Comparison of ENCODE assay signal across 1 cellular context in genomic region chr2:42054657-42055430, GRCh38.
TF ChIP-seq lines count a peak whose summit lies in the region.

No MANE protein-coding gene starts in this region.

TF ChIP-seq in HepG2, 621 proteins besides CTCF, POLR2A, EP300 and RAD21 (continued from another document and continues in another):
- TF ChIP-seq ZSCAN5A (CRISPR knock-in tag; IDR thresholded peaks at IDR 0.05; ENCODE audit: borderline replicate concordance) (no peak), ELF3 (CRISPR knock-in tag; IDR thresholded peaks at IDR 0.05) (no peak), CEBPZ (IDR thresholded peaks at IDR 0.05; ENCODE audit: low read length) (no peak), ZBTB42 (CRISPR knock-in tag; IDR thresholded peaks at IDR 0.05) (no peak), ZNF282 (IDR thresholded peaks at IDR 0.05; ENCODE audit: partially characterized antibody) (no peak), ELF4 (CRISPR knock-in tag; IDR thresholded peaks at IDR 0.05; ENCODE audit: borderline replicate concordance) (no peak), FUBP1 (CRISPR knock-in tag; IDR thresholded peaks at IDR 0.05; ENCODE audit: borderline replicate concordance) (no peak), SALL2 (CRISPR knock-in tag; IDR thresholded peaks at IDR 0.05) (0 out of 2 replicates have a peak, but pooled peaks have one; percentile 19), NCOA1 (CRISPR knock-in tag; IDR thresholded peaks at IDR 0.05) (no peak), ARHGAP35 (CRISPR knock-in tag; IDR thresholded peaks at IDR 0.05; ENCODE audit: borderline replicate concordance) (no peak), ZNF713 (CRISPR knock-in tag; IDR thresholded peaks at IDR 0.05) (no peak), PHF8 (CRISPR knock-in tag; IDR thresholded peaks at IDR 0.05) (no peak; the same call in 1 of the 2 replicates), ZNF574 (CRISPR knock-in tag; IDR thresholded peaks at IDR 0.05) (peak; percentile 39), E2F1 (CRISPR knock-in tag; IDR thresholded peaks at IDR 0.05) (no peak), CHD4 (IDR thresholded peaks at IDR 0.05; ENCODE audit: borderline replicate concordance, low read length) (no peak), ZNF230 (CRISPR knock-in tag; IDR thresholded peaks at IDR 0.05) (no peak), ZNF232 (CRISPR knock-in tag; IDR thresholded peaks at IDR 0.05; ENCODE audit: borderline replicate concordance) (no peak), POGK (CRISPR knock-in tag; conservative IDR thresholded peaks at IDR 0.05) (0 out of 2 replicates have a peak, but pooled peaks have one; percentile 7), DDIT3 (CRISPR knock-in tag; IDR thresholded peaks at IDR 0.05) (no peak), ZNF597 (CRISPR knock-in tag; IDR thresholded peaks at IDR 0.05) (no peak), RFX1 (IDR thresholded peaks at IDR 0.05) (no peak), MAZ (IDR thresholded peaks at IDR 0.05; ENCODE audit: borderline replicate concordance, low read depth, low read length) (peak; percentile 33; the same call in 1 of the 2 replicates), MAZ (CRISPR knock-in tag; IDR thresholded peaks at IDR 0.05; ENCODE audit: low read depth) (no peak), AHDC1 (CRISPR knock-in tag; IDR thresholded peaks at IDR 0.05; ENCODE audit: borderline replicate concordance) (no peak), ZNF362 (CRISPR knock-in tag; IDR thresholded peaks at IDR 0.05; ENCODE audit: borderline replicate concordance) (no peak), FOXP1 (IDR thresholded peaks at IDR 0.05) (no peak), FOXP1 (CRISPR knock-in tag; IDR thresholded peaks at IDR 0.05) (no peak), RBM22 (optimal IDR thresholded peaks at IDR 0.05; ENCODE audit: low read length) (no peak), ZNF75D (CRISPR knock-in tag; IDR thresholded peaks at IDR 0.05; ENCODE audit: borderline replicate concordance) (no peak), ZNF724P (CRISPR knock-in tag; IDR thresholded peaks at IDR 0.05; ENCODE audit: borderline replicate concordance) (0 out of 2 replicates have a peak, but pooled peaks have one; percentile 2), PRPF4 (IDR thresholded peaks at IDR 0.05; ENCODE audit: low read depth, low read length, poor library complexity, severe bottlenecking) (peak; percentile 43), ZKSCAN8 (CRISPR knock-in tag; IDR thresholded peaks at IDR 0.05; ENCODE audit: borderline replicate concordance) (no peak), NFATC3 (CRISPR knock-in tag; IDR thresholded peaks at IDR 0.05) (no peak), ZFYVE20 (CRISPR knock-in tag; IDR thresholded peaks at IDR 0.05; ENCODE audit: borderline replicate concordance, low read depth) (no peak), SAFB2 (CRISPR knock-in tag; IDR thresholded peaks at IDR 0.05; ENCODE audit: borderline replicate concordance, low read depth) (0 out of 2 replicates have a peak, but pooled peaks have one; percentile 12), ZNF292 (CRISPR knock-in tag; IDR thresholded peaks at IDR 0.05; ENCODE audit: borderline replicate concordance, low read depth) (no peak), MAFG (CRISPR knock-in tag; IDR thresholded peaks at IDR 0.05) (no peak), ZNF552 (CRISPR knock-in tag; IDR thresholded peaks at IDR 0.05; ENCODE audit: borderline replicate concordance) (no peak)
